8 cellular contexts compared by ENCODE assay signal in genomic region chr17:35088911-35089845, GRCh38. TPM values are rescaled to one million over a fixed set of nuclear protein-coding genes. Genes with fewer than 3 reads are reported as not detected.
DNase-seq lines count a peak whose midpoint lies in the region; ATAC-seq, FAIRE-seq and TF ChIP-seq lines count a peak whose summit lies in the region.

No MANE protein-coding gene starts in this region.

- peak; percentile 86 to 91 for TF ChIP-seq CTCF in right atrium auricular region (IDR thresholded peaks at IDR 0.05)
- TF ChIP-seq CTCF in vagina (IDR thresholded peaks at IDR 0.05) = peak; percentile 55 to 78 (median 76)

- peak; percentile 79 for DNase-seq in GM12891 (ENCODE audit: insufficient read length, low spot score)
- peak; percentile 74 for DNase-seq in NCI-H1105 (lab: John Stamatoyannopoulos, UW)
- DNase-seq in amygdala (lab: John Stamatoyannopoulos, UW) = peak; percentile 29 to 93 (median 74)
- DNase-seq in right atrium auricular region (ENCODE audit: low spot score) = peak; percentile 87
- peak; percentile 91 for DNase-seq in putamen (ENCODE audit: low spot score)
- no peak for DNase-seq in vagina (ENCODE audit: extremely low spot score in 2 of 2)

- no peaks in the 10 kb centered on the region for H3K9me3 Mint-ChIP-seq in T-helper 1 cell treated with Interleukin-12 subunit alpha and Interleukin-12 subunit beta and Interleukin-4 antibody, amounts not matched to agents 30 μg/mL and 1 μg/mL, for 36 hours

- no peaks in the 10 kb centered on the region for H3K9me3 ChIP-seq in right atrium auricular region
- no peaks in the 10 kb centered on the region for H3K9me3 ChIP-seq in vagina

- ATAC-seq in HG02642 (IDR thresholded peaks at IDR 0.05; ENCODE audit: poor library complexity, unreplicated experiment) = peak; percentile 75

- H3K27me3 Mint-ChIP-seq in T-helper 1 cell treated with Interleukin-12 subunit alpha and Interleukin-12 subunit beta and Interleukin-4 antibody, amounts not matched to agents 30 μg/mL and 1 μg/mL, for 36 hours (ENCODE audit: low read depth) = no peaks in the 10 kb centered on the region

- H3K4me1 Mint-ChIP-seq in T-helper 1 cell treated with Interleukin-12 subunit alpha and Interleukin-12 subunit beta and Interleukin-4 antibody, amounts not matched to agents 30 μg/mL and 1 μg/mL, for 36 hours (ENCODE audit: low read depth) = peaks cover 47% of the 10 kb centered on the region

- peak overlapping the region; percentile 92 for H3K4me3 Mint-ChIP-seq in T-helper 1 cell treated with Interleukin-12 subunit alpha and Interleukin-12 subunit beta and Interleukin-4 antibody, amounts not matched to agents 30 μg/mL and 1 μg/mL, for 36 hours

- peaks cover 0 to 13% of the 10 kb centered on the region in 2 donors for H3K4me1 ChIP-seq in right atrium auricular region
- H3K4me1 ChIP-seq in vagina = peaks cover 35% of the 10 kb centered on the region

- peak overlapping the region; percentile 97 for H3K27ac Mint-ChIP-seq in T-helper 1 cell treated with Interleukin-12 subunit alpha and Interleukin-12 subunit beta and Interleukin-4 antibody, amounts not matched to agents 30 μg/mL and 1 μg/mL, for 36 hours

- peak overlapping the region; percentile 87 to 93 for H3K27ac ChIP-seq in right atrium auricular region
- peak overlapping the region; percentile 97 for H3K27ac ChIP-seq in vagina

- TF ChIP-seq POLR2A in GM12891 (IDR thresholded peaks at IDR 0.05; ENCODE audit: low read depth, low read length) = peak; percentile 25; the same call in 1 of the 2 replicates
- TF ChIP-seq POLR2A in vagina (IDR thresholded peaks at IDR 0.05) = no peak

- H3K36me3 Mint-ChIP-seq in T-helper 1 cell treated with Interleukin-12 subunit alpha and Interleukin-12 subunit beta and Interleukin-4 antibody, amounts not matched to agents 30 μg/mL and 1 μg/mL, for 36 hours (ENCODE audit: low read depth) = peaks cover 3% of the 10 kb centered on the region

- H3K4me3 ChIP-seq in right atrium auricular region (peak overlapping the region; percentile 77 to 98), vagina (peak overlapping the region; percentile 94 to 96)

- FAIRE-seq in GM12891 (lab: Jason Lieb, UNC) = peak; percentile 92

- H3K27me3 ChIP-seq in right atrium auricular region (no peaks in the 10 kb centered on the region), vagina (no peaks in the 10 kb centered on the region)

- no peaks in the 10 kb centered on the region for H3K36me3 ChIP-seq in right atrium auricular region
- H3K36me3 ChIP-seq in vagina = no peaks in the 10 kb centered on the region

- intact Hi-C loops in vagina (cut with DNase I) = loop anchor here (5.0 to 10.0 kb wide), 2 partner anchors 64 to 127 kb away; partner anchors contain the start of genes CCT6B and ZNF830

TF ChIP-seq in GM12891, 5 proteins besides CTCF, POLR2A, EP300 and RAD21:
- TF ChIP-seq SPI1 (IDR thresholded peaks at IDR 0.05; ENCODE audit: low read depth, low read length) = 0 out of 2 replicates have a peak, but pooled peaks have one; percentile 11
- TF ChIP-seq POU2F2 (IDR thresholded peaks at IDR 0.05; ENCODE audit: low read depth, low read length) = no peak
- 0 out of 2 replicates have a peak, but pooled peaks have one; percentile 25 for TF ChIP-seq TAF1 (IDR thresholded peaks at IDR 0.05; ENCODE audit: low read depth, low read length)

RNA-seq across cellular contexts. Expression of gene RFFL, which starts 25.7 kb away (rescaled TPM):
- 18.7 TPM for polyA plus RNA-seq in GM12891 (2012; ENCODE audit: low read depth, missing spikeins)
- total RNA-seq in right atrium auricular region (10 to 100 TPM; 12.2 to 20.1 TPM), vagina (25.3 TPM)

RNA-seq across cellular contexts. Expression of gene RAD51D, which starts 30.5 kb away (rescaled TPM):
- 11.4 TPM for polyA plus RNA-seq in GM12891 (2012; ENCODE audit: low read depth, missing spikeins)
- total RNA-seq in right atrium auricular region (1 to 10 TPM; 2.0 to 4.5 TPM), vagina (5.2 TPM)

RNA-seq across cellular contexts. Expression of gene FNDC8, which starts 32.2 kb away (rescaled TPM):
- polyA plus RNA-seq in GM12891 (2012; ENCODE audit: low read depth, missing spikeins) = 0.08 TPM
- not detected for total RNA-seq in right atrium auricular region
- total RNA-seq in vagina = not detected

RNA-seq across cellular contexts. Expression of gene NLE1, which starts 52.9 kb away (rescaled TPM):
- 13.9 TPM for polyA plus RNA-seq in GM12891 (2012; ENCODE audit: low read depth, missing spikeins)
- total RNA-seq in right atrium auricular region (1 to 10 TPM; 3.6 to 8.2 TPM), vagina (25.8 TPM)

RNA-seq across cellular contexts. Expression of gene UNC45B, which starts 58.4 kb away (rescaled TPM):
- polyA plus RNA-seq in GM12891 (2012; ENCODE audit: low read depth, missing spikeins) = not detected
- 100 to 1,000 TPM; 118 to 131 TPM for total RNA-seq in right atrium auricular region
- total RNA-seq in vagina = not detected

Comparison
In these comparisons a context has a peak if more than half of its experiments do, and no peak if none do; other contexts are left out.
1. DNase-seq: peak in GM12891 (single experiment), NCI-H1105 (single experiment), amygdala (56 of 56), right atrium auricular region (single experiment) and putamen (single experiment); none in vagina (0 of 2).